Comparison of ENCODE assay signal across 8 cellular contexts in the genomic region with DNA sequence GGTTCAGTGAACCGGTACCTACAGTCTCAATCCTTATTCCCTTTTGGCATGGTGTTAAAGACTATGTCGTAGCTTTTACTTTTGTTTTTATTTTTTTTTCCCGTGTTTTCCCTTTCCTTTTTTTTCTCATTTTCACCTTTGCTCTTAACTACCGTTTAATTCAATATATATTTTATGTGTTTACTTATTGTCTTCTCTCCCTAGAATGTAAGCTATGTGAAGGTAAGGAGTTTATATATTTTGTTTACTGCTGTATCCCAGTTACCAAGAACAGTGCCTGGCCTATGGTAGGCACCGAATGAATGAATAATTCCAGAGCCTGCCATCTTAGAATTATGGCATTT. TPM values are rescaled to one million over a fixed set of nuclear protein-coding genes. Genes with fewer than 3 reads are reported as not detected.
DNase-seq lines count a peak whose midpoint lies in the region; ATAC-seq and TF ChIP-seq lines count a peak whose summit lies in the region.

No MANE protein-coding gene starts in this region.

- peak overlapping the region; percentile 86 for H3K4me3 Mint-ChIP-seq in progenitor cell of endocrine pancreas (ENCODE audit: low read depth)

- H3K4me3 ChIP-seq in DND-41 (ENCODE audit: low read depth in 1 of 2, low read length in 2 of 2) (peak overlapping the region; percentile 55 to 72; a peak in 3 of 4 replicates), Panc1 (ENCODE audit: low read depth in 2 of 2, low read length in 2 of 2) (peak overlapping the region; percentile 57 to 65), epithelial cell of esophagus (ENCODE audit: low read length) (peak overlapping the region; percentile 54)

- H3K27ac ChIP-seq in DND-41 (ENCODE audit: low read length) (peak overlapping the region; percentile 91), Panc1 (ENCODE audit: low read length) (peak overlapping the region; percentile 85)

- H2AFZ ChIP-seq in DND-41 (ENCODE audit: low read depth, low read length), result peak overlapping the region; percentile 92

- H3K4me1 ChIP-seq in DND-41 (ENCODE audit: insufficient read depth, low read length) (peaks cover 32% of the 10 kb centered on the region), Panc1 (ENCODE audit: control insufficient read depth, insufficient read depth, low read length) (no peaks in the 10 kb centered on the region)

- BruUV-seq in Panc1 (replicated peaks; lab: Mats Ljungman, UMichigan), result no TSS peak

- in situ Hi-C loops in Panc1 (cut with HindIII; ENCODE audit: low pct_unique_long_range_greater_than_20kb, low sequenced_read_pairs), result no loop called here

- peaks cover 34% of the 10 kb centered on the region for H3K36me3 ChIP-seq in DND-41 (ENCODE audit: insufficient read depth, low read length)
- H3K36me3 ChIP-seq in Panc1 (ENCODE audit: control insufficient read depth, insufficient read depth, low read length), result no peaks in the 10 kb centered on the region

- H3K9ac ChIP-seq in DND-41 (ENCODE audit: low read depth, low read length), result peak overlapping the region; percentile 86

- H3K27me3 ChIP-seq in DND-41 (ENCODE audit: insufficient read depth, low read length, poor library complexity) (no peaks in the 10 kb centered on the region), Panc1 (ENCODE audit: control insufficient read depth, insufficient read depth, low read length) (no peaks in the 10 kb centered on the region)

- peaks cover 11% of the 10 kb centered on the region for H3K36me3 Mint-ChIP-seq in progenitor cell of endocrine pancreas (ENCODE audit: insufficient read depth)

- no peaks in the 10 kb centered on the region for H3K9me3 Mint-ChIP-seq in progenitor cell of endocrine pancreas (ENCODE audit: low read depth)

- peaks cover 3% of the 10 kb centered on the region for H3K4me1 Mint-ChIP-seq in progenitor cell of endocrine pancreas (ENCODE audit: low read depth)

- H3K27me3 Mint-ChIP-seq in progenitor cell of endocrine pancreas, result no peaks in the 10 kb centered on the region

- POLR2A ChIA-PET in Panc1 (lab: Charles Lee), result interaction anchor here (0.6 to 0.7 kb wide), 4 partner anchors 11 to 1963 kb away, joined by 3 to 12 read pairs (median 6); no protein-coding TSS in a partner anchor

- H3K79me2 ChIP-seq in DND-41 (ENCODE audit: insufficient read depth, low read length), result peaks cover 54% of the 10 kb centered on the region

- intact Hi-C loops in Panc1 (cut with micrococcal nuclease; ENCODE audit: unreplicated experiment), result no loop called here

- CTCF ChIA-PET in Panc1 (lab: Charles Lee), result interaction anchor here (0.7 kb wide), 2 partner anchors 47 to 171 kb away, joined by 3 to 7 read pairs; no protein-coding TSS in a partner anchor

- ATAC-seq in DND-41 (ENCODE audit: insufficient read depth, low read depth) (no peak), Panc1 (peak; percentile 41; the same call in 1 of the 2 replicates), GM19455 (IDR thresholded peaks at IDR 0.05; ENCODE audit: unreplicated experiment) (no peak), GM21737 (IDR thresholded peaks at IDR 0.05; ENCODE audit: unreplicated experiment) (no peak), GM18867 (IDR thresholded peaks at IDR 0.05; ENCODE audit: unreplicated experiment) (no peak), GM19324 (IDR thresholded peaks at IDR 0.05; ENCODE audit: low FRiP score, unreplicated experiment) (no peak)

- H4K20me1 ChIP-seq in DND-41 (ENCODE audit: insufficient read depth, low read length), result no peaks in the 10 kb centered on the region

- peak overlapping the region; percentile 66 for H3K4me2 ChIP-seq in DND-41 (ENCODE audit: insufficient read depth, low read length)

- H3K27ac Mint-ChIP-seq in progenitor cell of endocrine pancreas, result peak overlapping the region; percentile 99

- H3K9me3 ChIP-seq in DND-41 (ENCODE audit: insufficient read depth, low read length, severe bottlenecking) (no peaks in the 10 kb centered on the region), Panc1 (ENCODE audit: control insufficient read depth, insufficient read depth, low read depth, low read length) (no peaks in the 10 kb centered on the region)

- DNase-seq in DND-41, result no peak
- DNase-seq in Panc1 (ENCODE audit: low read depth, low spot score), result no peak
- no peak for DNase-seq in epithelial cell of esophagus (ENCODE audit: low read depth)
- no peak for DNase-seq in progenitor cell of endocrine pancreas (ENCODE audit: low spot score, unreplicated experiment)

- no peak for TF ChIP-seq CTCF in DND-41 (IDR thresholded peaks at IDR 0.05; ENCODE audit: borderline replicate concordance, extremely low read depth, low read length, poor library complexity, severe bottlenecking)
- no peak for TF ChIP-seq CTCF in Panc1 (IDR thresholded peaks at IDR 0.05)
- no peak for TF ChIP-seq CTCF in epithelial cell of esophagus (IDR thresholded peaks at IDR 0.05; ENCODE audit: insufficient read depth, low read depth, low read length, missing control alignments)
- TF ChIP-seq CTCF in progenitor cell of endocrine pancreas (IDR thresholded peaks at IDR 0.05; ENCODE audit: unreplicated experiment), result no peak

RNA-seq across cellular contexts. Expression of a gene that starts 0.3 kb away (rescaled TPM):
- total RNA-seq in Panc1 (2021; ENCODE audit: unreplicated experiment) (17.0 TPM), progenitor cell of endocrine pancreas (30.8 TPM in 2 replicates)
- 14.3 TPM for polyA plus RNA-seq in Panc1 (2012; ENCODE audit: insufficient read length)

RNA-seq across cellular contexts. Expression of a gene that starts 12.3 kb away (rescaled TPM):
- total RNA-seq in Panc1 (2021; ENCODE audit: unreplicated experiment), result 21.3 TPM
- 15.3 TPM for polyA plus RNA-seq in Panc1 (2012; ENCODE audit: insufficient read length)
- total RNA-seq in progenitor cell of endocrine pancreas, result 19.9 and 21.2 TPM in 2 replicates

RNA-seq across cellular contexts. Expression of a gene that starts 17.9 kb away (rescaled TPM):
- total RNA-seq in Panc1 (2021; ENCODE audit: unreplicated experiment), result 5.2 TPM
- polyA plus RNA-seq in Panc1 (2012; ENCODE audit: insufficient read length), result 3.4 TPM
- total RNA-seq in progenitor cell of endocrine pancreas, result 4.8 and 7.5 TPM in 2 replicates

RNA-seq across cellular contexts. Expression of a gene that starts 48.8 kb away (rescaled TPM):
- 37.5 TPM for total RNA-seq in Panc1 (2021; ENCODE audit: unreplicated experiment)
- polyA plus RNA-seq in Panc1 (2012; ENCODE audit: insufficient read length), result 42.1 TPM
- total RNA-seq in progenitor cell of endocrine pancreas, result 36.1 and 36.7 TPM in 2 replicates
